ENCODE assay signal across 1 cellular context in the genomic region with DNA sequence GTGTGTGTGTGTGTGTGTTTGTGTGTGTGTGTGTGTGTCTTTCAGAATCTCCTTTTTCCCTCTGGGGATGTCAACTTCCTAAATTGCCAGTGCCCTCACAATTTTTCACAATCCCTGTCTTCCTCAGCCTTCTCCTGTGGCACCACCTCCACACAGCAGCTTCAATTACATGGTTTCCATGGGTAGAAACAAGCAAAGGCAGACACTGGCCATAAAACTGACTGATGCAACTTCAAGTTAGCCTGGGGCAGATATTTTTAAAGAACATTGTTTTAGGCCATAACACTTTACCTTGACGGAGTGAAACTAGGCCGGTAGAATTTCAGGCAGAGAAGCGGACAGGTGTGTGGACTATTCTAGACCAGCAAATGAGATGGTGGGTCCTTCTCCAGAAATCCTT.
TF ChIP-seq lines count a peak whose summit lies in the region.

No MANE protein-coding gene starts in this region.

TF ChIP-seq in GM23338, 12 proteins besides CTCF, POLR2A, EP300 and RAD21 (continued from another document):
- TF ChIP-seq, protein P1, sequence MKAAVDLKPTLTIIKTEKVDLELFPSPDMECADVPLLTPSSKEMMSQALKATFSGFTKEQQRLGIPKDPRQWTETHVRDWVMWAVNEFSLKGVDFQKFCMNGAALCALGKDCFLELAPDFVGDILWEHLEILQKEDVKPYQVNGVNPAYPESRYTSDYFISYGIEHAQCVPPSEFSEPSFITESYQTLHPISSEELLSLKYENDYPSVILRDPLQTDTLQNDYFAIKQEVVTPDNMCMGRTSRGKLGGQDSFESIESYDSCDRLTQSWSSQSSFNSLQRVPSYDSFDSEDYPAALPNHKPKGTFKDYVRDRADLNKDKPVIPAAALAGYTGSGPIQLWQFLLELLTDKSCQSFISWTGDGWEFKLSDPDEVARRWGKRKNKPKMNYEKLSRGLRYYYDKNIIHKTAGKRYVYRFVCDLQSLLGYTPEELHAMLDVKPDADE (IDR thresholded peaks at IDR 0.05), result no peak
- TF ChIP-seq JUNB (IDR thresholded peaks at IDR 0.05; ENCODE audit: unreplicated experiment) (no peak), REST (IDR thresholded peaks at IDR 0.05; ENCODE audit: unreplicated experiment) (no peak), POLR2AphosphoS5 (IDR thresholded peaks at IDR 0.05; ENCODE audit: low read depth) (no peak), STAT1 (IDR thresholded peaks at IDR 0.05; ENCODE audit: unreplicated experiment) (no peak), EZH2phosphoT487 (IDR thresholded peaks at IDR 0.05; ENCODE audit: unreplicated experiment) (no peak), CREB1 (CRISPR knock-in tag; IDR thresholded peaks at IDR 0.05; ENCODE audit: low read depth) (no peak), NANOG (IDR thresholded peaks at IDR 0.05; ENCODE audit: borderline replicate concordance) (no peak)
